8 cellular contexts compared by ENCODE assay signal in genomic region chr1:53470155-53470554, GRCh38. TPM values are rescaled to one million over a fixed set of nuclear protein-coding genes. Genes with fewer than 3 reads are reported as not detected.
A peak's percentile ranks its signal among the peaks of the same experiment; 100 is the strongest.
DNase-seq lines count a peak whose midpoint lies in the region; ATAC-seq and TF ChIP-seq lines count a peak whose summit lies in the region.

No MANE protein-coding gene starts in this region.

- no peak overlapping the region for H2AK5ac ChIP-seq in trophoblast cell (ENCODE audit: low read length)

- no peak overlapping the region for H3K9ac ChIP-seq in trophoblast cell (ENCODE audit: low read length)

- no peak overlapping the region for H3K18ac ChIP-seq in trophoblast cell (ENCODE audit: low read length)

- no peaks in the 10 kb centered on the region for H3K36me3 ChIP-seq in Peyer's patch
- no peaks in the 10 kb centered on the region for H3K36me3 ChIP-seq in trophoblast cell (ENCODE audit: control insufficient read depth in 1 of 2, insufficient read depth in 2 of 2, low read length in 2 of 2)

- no peak overlapping the region for H2BK12ac ChIP-seq in trophoblast cell (ENCODE audit: low read length)

- no peak overlapping the region for H4K91ac ChIP-seq in trophoblast cell (ENCODE audit: low read depth, low read length)

- no peaks in the 10 kb centered on the region for H3K79me1 ChIP-seq in trophoblast cell (ENCODE audit: low read length)

- peak in 4 of 6 experiments; percentile 46 to 64 (median 54) for TF ChIP-seq CTCF in Peyer's patch (IDR thresholded peaks at IDR 0.05)
- peak; percentile 97 for TF ChIP-seq CTCF in glutamatergic neuron (IDR thresholded peaks at IDR 0.05; ENCODE audit: partially characterized antibody, unreplicated experiment)

- no peak for TF ChIP-seq POLR2A in Peyer's patch (IDR thresholded peaks at IDR 0.05)

- H3K4me1 Mint-ChIP-seq in glutamatergic neuron (ENCODE audit: low read depth, unreplicated experiment): peaks cover 5% of the 10 kb centered on the region

- no peak overlapping the region for H4K8ac ChIP-seq in trophoblast cell (ENCODE audit: low read depth, low read length)

- no peak overlapping the region for H2BK5ac ChIP-seq in trophoblast cell (ENCODE audit: low read depth, low read length, poor library complexity)

- H3K4me1 ChIP-seq in Peyer's patch (no peaks in the 10 kb centered on the region), trophoblast cell (ENCODE audit: control insufficient read depth in 1 of 2, insufficient read depth in 2 of 2, low read length in 2 of 2) (peaks cover 0 to 4% of the 10 kb centered on the region in 2 experiments)

- H3K23ac ChIP-seq in trophoblast cell (ENCODE audit: low read length): no peak overlapping the region

- peak overlapping the region; percentile 10 for H2AFZ ChIP-seq in trophoblast cell (ENCODE audit: insufficient read depth, low read length, poor library complexity)

- ATAC-seq in HG02623 (IDR thresholded peaks at IDR 0.05; ENCODE audit: unreplicated experiment) (no peak), GM18873 (IDR thresholded peaks at IDR 0.05; ENCODE audit: low FRiP score, unreplicated experiment) (no peak), GM19023 (IDR thresholded peaks at IDR 0.05; ENCODE audit: unreplicated experiment) (no peak)

- H3K14ac ChIP-seq in trophoblast cell (ENCODE audit: low read length): no peak overlapping the region

- H3K9me3 ChIP-seq in Peyer's patch (no peaks in the 10 kb centered on the region), trophoblast cell (ENCODE audit: insufficient read depth, low read depth, low read length) (no peaks in the 10 kb centered on the region)

- peaks cover 4% of the 10 kb centered on the region for H3K27me3 Mint-ChIP-seq in glutamatergic neuron (ENCODE audit: unreplicated experiment)

- no peaks in the 10 kb centered on the region for H3K36me3 Mint-ChIP-seq in glutamatergic neuron (ENCODE audit: unreplicated experiment)

- H3K4me3 ChIP-seq in Peyer's patch: no peak overlapping the region
- H3K4me3 ChIP-seq in trophoblast cell (ENCODE audit: low read depth, low read length): no peak overlapping the region

- H3K9me3 Mint-ChIP-seq in glutamatergic neuron (ENCODE audit: unreplicated experiment): no peaks in the 10 kb centered on the region

- no peak overlapping the region for H3K27ac Mint-ChIP-seq in glutamatergic neuron (ENCODE audit: unreplicated experiment)

- no peak overlapping the region for H4K12ac ChIP-seq in trophoblast cell (ENCODE audit: low read depth, low read length)

- no peaks in the 10 kb centered on the region for H3K79me2 ChIP-seq in trophoblast cell (ENCODE audit: control insufficient read depth, insufficient read depth, low read length, poor library complexity)

- H3K27me3 ChIP-seq in Peyer's patch (no peaks in the 10 kb centered on the region), trophoblast cell (ENCODE audit: insufficient read depth, low read length) (no peaks in the 10 kb centered on the region)

- H3K4ac ChIP-seq in trophoblast cell (ENCODE audit: low read depth, low read length): no peak overlapping the region

- H3K4me2 ChIP-seq in trophoblast cell (ENCODE audit: low read length): peak overlapping the region; percentile 44

- H3K27ac ChIP-seq in Peyer's patch (no peak overlapping the region), trophoblast cell (ENCODE audit: low read depth, low read length) (no peak overlapping the region)

- WGBS in trophoblast cell (ENCODE audit: extremely low coverage, insufficient coverage, insufficient read length): no CpG with 5 or more reads among the region's 28 CpGs

- H3K4me3 Mint-ChIP-seq in glutamatergic neuron (ENCODE audit: unreplicated experiment): no peak overlapping the region

- DNase-seq in DMS 273 treated with DMSO at 0.1 percent for 48 hours (lab: John Stamatoyannopoulos, UW): peak; percentile 50
- peak; percentile 18 to 77 (median 62) for DNase-seq in Peyer's patch
- DNase-seq in glutamatergic neuron: peak; percentile 93
- peak; percentile 48 to 70 for DNase-seq in trophoblast cell
- no peak for DNase-seq in activated CD4-positive, CD25-positive, alpha-beta regulatory T cell treated with anti-CD3 and anti-CD28 coated beads, Interleukin-2, amount 50 U/mL, for 72 hours

- H2BK120ac ChIP-seq in trophoblast cell (ENCODE audit: insufficient read depth, low read length, poor library complexity): no peak overlapping the region

RNA-seq across cellular contexts. Expression of gene DMRTB1, which starts 11.0 kb away (rescaled TPM):
- total RNA-seq in Peyer's patch (not detected), glutamatergic neuron (ENCODE audit: unreplicated experiment) (not detected)
- polyA plus RNA-seq in trophoblast cell (2013): not detected in 2 replicates
